In the genomic region with DNA sequence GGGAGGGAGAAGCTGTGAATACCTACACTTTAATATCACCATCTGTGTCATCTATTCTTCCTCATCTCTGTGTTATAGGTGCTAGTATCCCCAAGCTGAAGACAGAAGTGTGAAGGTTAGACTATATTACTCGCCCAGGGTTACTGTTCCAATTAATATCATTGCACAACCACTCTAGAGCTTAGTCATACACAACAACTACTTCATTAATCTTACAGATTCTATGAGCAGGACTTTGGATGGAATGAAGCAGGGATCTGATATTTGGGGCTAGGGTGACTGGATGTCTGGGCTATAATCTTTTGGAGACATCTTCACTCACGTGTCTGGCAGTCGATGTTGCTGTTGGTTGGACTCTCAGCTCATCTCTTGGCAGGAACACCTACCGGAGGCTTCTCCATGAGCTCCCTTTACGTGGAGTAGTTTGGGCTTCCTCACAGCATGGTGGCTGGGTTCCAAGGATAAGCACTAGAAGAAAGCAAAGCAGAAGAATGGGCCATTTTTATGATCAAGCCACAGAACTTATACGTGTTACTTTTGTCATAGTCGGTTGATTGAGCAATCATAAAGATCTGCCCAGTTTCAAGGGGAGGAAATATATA, we compare ENCODE assay signal across 31 cellular contexts.
DNase-seq lines count a peak whose midpoint lies in the region; ATAC-seq, FAIRE-seq and TF ChIP-seq lines count a peak whose summit lies in the region.
"Had no signal": no experiment of that assay in that cellular context is flagged by ENCODE, and none has a peak within 500 bp of the region (broad histone marks: within the 10 kb centered on the region; RNA-seq: fewer than 3 reads in every experiment).

No MANE protein-coding gene starts in this region.

- ATAC-seq in GM18858 (IDR thresholded peaks at IDR 0.05; ENCODE audit: unreplicated experiment) (no peak), HG02571 (IDR thresholded peaks at IDR 0.05; ENCODE audit: unreplicated experiment) (no peak)
- ATAC-seq: activated CD4-positive, alpha-beta T cell treated with anti-CD3 and anti-CD28 coated beads for 36 hours; activated CD8-positive, alpha-beta T cell treated with anti-CD3 and anti-CD28 coated beads for 36 hours; gastroesophageal sphincter; pancreas; upper lobe of right lung had no signal

- H3K9me3 ChIP-seq in MG63 (no peaks in the 10 kb centered on the region), keratinocyte (ENCODE audit: control insufficient read depth, low read depth, low read length) (no peaks in the 10 kb centered on the region)
- H3K9me3 ChIP-seq: BLaER1 treated with 17β-estradiol and CSF1 and Interleukin-3, amounts not matched to agents 10 nM and 100 nM; pancreas; upper lobe of right lung had no signal

- H3K4me2 ChIP-seq in keratinocyte (ENCODE audit: control insufficient read depth, extremely low read depth, insufficient read depth, low read depth, low read length), result no peak overlapping the region
- H3K4me2 ChIP-seq: BLaER1 treated with 17β-estradiol and CSF1 and Interleukin-3, amounts not matched to agents 10 nM and 100 nM; hepatocyte had no signal

- TF ChIP-seq CTCF in keratinocyte (optimal IDR thresholded peaks at IDR 0.05 in 1 of 3, IDR thresholded peaks at IDR 0.05 in 1 of 3, conservative IDR thresholded peaks at IDR 0.05 in 1 of 3; ENCODE audit: extremely low read depth in 1 of 3, insufficient read depth in 2 of 3, low read length in 3 of 3), result no peak

- no peak overlapping the region for H3K27ac ChIP-seq in keratinocyte (ENCODE audit: control insufficient read depth, insufficient read depth, low read length)
- H3K27ac ChIP-seq: BLaER1 treated with 17β-estradiol and CSF1 and Interleukin-3, amounts not matched to agents 10 nM and 100 nM; dorsolateral prefrontal cortex; gastroesophageal sphincter; hepatocyte; HL-60; pancreas; skin epidermis; upper lobe of right lung had no signal

- no peak overlapping the region for H3K4me3 ChIP-seq in MG63
- no peak overlapping the region for H3K4me3 ChIP-seq in keratinocyte (ENCODE audit: control insufficient read depth in 2 of 3, extremely low read depth in 1 of 3, insufficient read depth in 2 of 3, low read depth in 1 of 3, low read length in 3 of 3)
- H3K4me3 ChIP-seq: BLaER1 treated with 17β-estradiol and CSF1 and Interleukin-3, amounts not matched to agents 10 nM and 100 nM; dorsolateral prefrontal cortex; gastroesophageal sphincter; hepatocyte; pancreas; skin epidermis; upper lobe of right lung had no signal

- H3K36me3 ChIP-seq in MG63 (no peaks in the 10 kb centered on the region), keratinocyte (ENCODE audit: control insufficient read depth in 2 of 2, extremely low read depth in 1 of 2, insufficient read depth in 2 of 2, low read length in 2 of 2) (no peaks in the 10 kb centered on the region)
- H3K36me3 ChIP-seq: BLaER1 treated with 17β-estradiol and CSF1 and Interleukin-3, amounts not matched to agents 10 nM and 100 nM; gastroesophageal sphincter; pancreas; upper lobe of right lung had no signal

- peaks cover 16% of the 10 kb centered on the region for H3K4me1 ChIP-seq in keratinocyte (ENCODE audit: control insufficient read depth, extremely low read depth, insufficient read depth, low read length)
- H3K4me1 ChIP-seq: BLaER1 treated with 17β-estradiol and CSF1 and Interleukin-3, amounts not matched to agents 10 nM and 100 nM; pancreas; upper lobe of right lung had no signal

- dilution Hi-C loops in keratinocyte (cut with MboI; ENCODE audit: extremely low pct_ligation_motif_present, low sequenced_read_pairs), result no loop called here

- no peaks in the 10 kb centered on the region for H4K20me1 ChIP-seq in keratinocyte (ENCODE audit: control insufficient read depth, extremely low read depth, insufficient read depth, low read length)
- H4K20me1 ChIP-seq: BLaER1 treated with 17β-estradiol and CSF1 and Interleukin-3, amounts not matched to agents 10 nM and 100 nM had no signal

- peak; percentile 32 for DNase-seq in EL
- DNase-seq in MG63, result peak; percentile 61
- DNase-seq in UCSD-AML1 (lab: John Stamatoyannopoulos, UW; ENCODE audit: unreplicated experiment), result peak; percentile 5
- peak; percentile 25 for DNase-seq in keratinocyte (ENCODE audit: low read depth, low spot score)
- DNase-seq in stimulated activated CD4-positive, alpha-beta T cell treated with anti-CD3 and anti-CD28 coated beads, Interleukin-4, amount 100 ng/mL, for 24 hours, result no peak
- DNase-seq in medulla oblongata (ENCODE audit: extremely low spot score), result no peak
- DNase-seq: activated CD4-positive, alpha-beta T cell treated with anti-CD3 and anti-CD28 coated beads for 36 hours; activated CD8-positive, alpha-beta memory T cell treated with anti-CD3 and anti-CD28 coated beads, Interleukin-2, amount 50 U/mL, for 48 hours; activated CD8-positive, alpha-beta T cell treated with anti-CD3 and anti-CD28 coated beads for 36 hours; activated naive CD4-positive, alpha-beta T cell treated with Interleukin-2 at 50 U/mL for 16 hours; DMS53; dorsolateral prefrontal cortex; GDM1; GOT3; KG1; mesendoderm; NCI-H1694; NCI-H774; OCI-M1; pancreas; retina; stimulated activated naive CD4-positive, alpha-beta T cell; upper lobe of right lung had no signal

- no peak overlapping the region for H2AFZ ChIP-seq in keratinocyte (ENCODE audit: control insufficient read depth, low read length)
- H2AFZ ChIP-seq: hepatocyte had no signal

- FAIRE-seq in keratinocyte (lab: Jason Lieb, UNC), result no peak
- FAIRE-seq: endometrium, pancreas had no signal

- no peaks in the 10 kb centered on the region for H3K79me2 ChIP-seq in keratinocyte (ENCODE audit: control insufficient read depth, insufficient read depth, low read length)
- H3K79me2 ChIP-seq: hepatocyte had no signal

- no peaks in the 10 kb centered on the region for H3K9me1 ChIP-seq in keratinocyte (ENCODE audit: control insufficient read depth, extremely low read depth, insufficient read depth, low read length)

- H3K27me3 ChIP-seq in MG63, result no peaks in the 10 kb centered on the region
- no peaks in the 10 kb centered on the region for H3K27me3 ChIP-seq in keratinocyte (ENCODE audit: control insufficient read depth, extremely low read depth, insufficient read depth, low read length)
- H3K27me3 ChIP-seq: BLaER1 treated with 17β-estradiol and CSF1 and Interleukin-3, amounts not matched to agents 10 nM and 100 nM; dorsolateral prefrontal cortex; gastroesophageal sphincter; hepatocyte; pancreas; upper lobe of right lung had no signal

- H3K9ac ChIP-seq in keratinocyte (ENCODE audit: control insufficient read depth, extremely low read depth, insufficient read depth, low read length), result no peak overlapping the region
- H3K9ac ChIP-seq: BLaER1 treated with 17β-estradiol and CSF1 and Interleukin-3, amounts not matched to agents 10 nM and 100 nM had no signal

Comparison
In these comparisons a context has a peak if more than half of its experiments do, and no peak if none do; other contexts are left out.
1. DNase-seq: peak in EL (single experiment), MG63 (single experiment), UCSD-AML1 (single experiment) and keratinocyte (single experiment); none in stimulated activated CD4-positive, alpha-beta T cell treated with anti-CD3 and anti-CD28 coated beads, Interleukin-4, amount 100 ng/mL, for 24 hours (single experiment) and medulla oblongata (single experiment).